ENCODE assay signal across 24 cellular contexts in the genomic region with DNA sequence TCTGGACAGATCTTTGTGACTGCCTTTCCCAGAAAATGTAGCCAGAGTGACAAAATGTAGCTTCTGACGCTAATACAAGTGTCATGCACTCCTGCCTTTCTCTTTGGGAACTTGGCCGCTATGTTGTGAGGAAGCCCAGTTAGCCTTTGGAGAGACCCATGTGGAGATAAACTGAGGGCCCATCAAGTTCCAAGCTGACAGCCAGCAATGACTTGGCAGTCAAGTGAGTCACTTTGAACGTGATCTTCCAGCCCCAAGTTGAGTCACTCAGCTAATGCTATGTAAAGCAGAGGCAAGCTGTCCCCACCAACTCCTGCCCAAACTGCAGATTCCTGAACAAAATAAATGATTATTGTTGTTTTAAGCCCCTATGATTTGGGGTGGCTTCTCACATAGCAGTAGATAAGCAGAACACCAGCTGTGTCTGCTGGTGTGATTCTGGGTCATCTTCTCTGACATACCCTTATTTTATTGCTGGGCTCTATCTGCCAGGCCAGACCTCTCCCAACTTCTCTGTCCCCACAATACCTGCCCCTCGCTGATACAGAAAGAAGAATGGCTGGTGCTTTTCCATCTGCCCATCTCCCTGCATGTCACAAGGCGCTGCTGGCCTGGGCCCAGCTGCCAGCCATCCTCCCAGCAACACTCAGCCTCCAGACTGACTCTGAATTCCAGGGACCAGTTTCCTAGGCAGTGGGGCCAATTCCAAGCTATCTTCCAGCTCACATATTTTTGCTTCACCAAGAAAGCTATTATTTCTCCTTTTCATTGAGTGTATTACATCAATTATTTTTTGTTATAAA.
DNase-seq lines count a peak whose midpoint lies in the region; ATAC-seq, FAIRE-seq and TF ChIP-seq lines count a peak whose summit lies in the region.
"Had no signal": no experiment of that assay in that cellular context is flagged by ENCODE, and none has a peak within 500 bp of the region (broad histone marks: within the 10 kb centered on the region; RNA-seq: fewer than 3 reads in every experiment).

No MANE protein-coding gene starts in this region.

- H3K4me2 ChIP-seq in K562 (ENCODE audit: insufficient read depth, low read length): no peak overlapping the region
- H3K4me2 ChIP-seq: KMS-11, SK-N-SH had no signal

- no peaks in the 10 kb centered on the region for H3K9me1 ChIP-seq in K562 (ENCODE audit: control insufficient read depth, insufficient read depth, low read length)

- H3K4me3 ChIP-seq in left ventricle myocardium inferior: no peak overlapping the region
- no peak overlapping the region for H3K4me3 ChIP-seq in K562
- H3K4me3 ChIP-seq in Peyer's patch: no peak overlapping the region
- no peak overlapping the region for H3K4me3 ChIP-seq in body of pancreas
- H3K4me3 ChIP-seq: ascending aorta, HAP-1, prostate gland, thoracic aorta, vagina had no signal

- H4K20me1 ChIP-seq in K562 (replicated peaks; ENCODE audit: control insufficient read depth, insufficient read depth, low read length): no peaks in the 10 kb centered on the region

- H3K27ac ChIP-seq in left ventricle myocardium inferior (replicated peaks): no peak overlapping the region
- no peak overlapping the region for H3K27ac ChIP-seq in K562 (ENCODE audit: extremely low read depth, low read depth, low read length)
- no peak overlapping the region for H3K27ac ChIP-seq in Peyer's patch
- no peak overlapping the region for H3K27ac ChIP-seq in body of pancreas
- H3K27ac ChIP-seq: ascending aorta, KMS-11, prostate gland, RWPE1, thoracic aorta, vagina had no signal

- CTCF ChIA-PET in K562 (lab: Yijun Ruan, JAX; ENCODE audit: low intra/inter-chr PET ratio): no interaction called here

- BruUV-seq in K562 (replicated peaks; lab: Mats Ljungman, UMichigan): no TSS peak

- POLR2A ChIA-PET in K562 (lab: Yijun Ruan, JAX): interaction anchor here (0.5 to 1.7 kb wide), 3 partner anchors 12 to 1434 kb away, joined by 3 to 4 read pairs (median 4); no protein-coding TSS in a partner anchor

- TF ChIP-seq POLR2A in K562 (conservative IDR thresholded peaks at IDR 0.05): no peak
- no peak for TF ChIP-seq POLR2A in Peyer's patch (IDR thresholded peaks at IDR 0.05)
- TF ChIP-seq POLR2A in body of pancreas (IDR thresholded peaks at IDR 0.05): no peak

- H3K9me3 ChIP-seq in left ventricle myocardium inferior (replicated peaks) (no peaks in the 10 kb centered on the region), K562 (replicated peaks; ENCODE audit: control insufficient read depth, insufficient read depth, low read depth, low read length) (no peaks in the 10 kb centered on the region), Peyer's patch (no peaks in the 10 kb centered on the region), body of pancreas (no peaks in the 10 kb centered on the region)
- H3K9me3 ChIP-seq: ascending aorta, HAP-1, prostate gland, SK-N-SH, thoracic aorta, vagina had no signal

- H3K36me3 ChIP-seq in left ventricle myocardium inferior (no peaks in the 10 kb centered on the region), K562 (ENCODE audit: control insufficient read depth, insufficient read depth, low read length) (no peaks in the 10 kb centered on the region), Peyer's patch (no peaks in the 10 kb centered on the region), body of pancreas (replicated peaks in 1 of 2; ENCODE audit: insufficient read depth in 1 of 2, low read depth in 2 of 2) (no peaks in the 10 kb centered on the region)
- H3K36me3 ChIP-seq: ascending aorta, HAP-1, prostate gland, thoracic aorta, vagina had no signal

- no peak for TF ChIP-seq EP300 in K562 (IDR thresholded peaks at IDR 0.05; ENCODE audit: low read length)

- in situ Hi-C loops in K562 (cut with MboI): loop anchor here (5.0 to 25.0 kb wide), 2 partner anchors 325 to 950 kb away; no protein-coding TSS in a partner anchor

- intact Hi-C loops in Right ventricle myocardium inferior (cut with DNase I): no loop called here
- intact Hi-C loops in left ventricle myocardium inferior (cut with micrococcal nuclease): no loop called here
- intact Hi-C loops in K562 (cut with micrococcal nuclease): no loop called here
- intact Hi-C loops in body of pancreas (cut with DNase I): no loop called here

- no peak for FAIRE-seq in K562 (lab: Jason Lieb, UNC)
- FAIRE-seq: G401.6 had no signal

- TF ChIP-seq CTCF in left ventricle myocardium inferior (IDR thresholded peaks at IDR 0.05; ENCODE audit: borderline replicate concordance) (no peak), K562 (IDR thresholded peaks at IDR 0.05 in 2 of 3, conservative IDR thresholded peaks at IDR 0.05 in 1 of 3; ENCODE audit: insufficient read depth in 2 of 3, low read depth in 1 of 3, low read length in 3 of 3) (no peak), Peyer's patch (IDR thresholded peaks at IDR 0.05) (no peak), omental fat pad (IDR thresholded peaks at IDR 0.05) (no peak), body of pancreas (IDR thresholded peaks at IDR 0.05) (no peak)

- H3K9ac ChIP-seq in K562 (ENCODE audit: insufficient read depth in 1 of 2, low read depth in 2 of 2, low read length in 2 of 2): no peak overlapping the region
- H3K9ac ChIP-seq: KMS-11, SK-N-SH had no signal

- no peak for DNase-seq in Right ventricle myocardium inferior (ENCODE audit: missing footprints)
- no peak for DNase-seq in left ventricle myocardium inferior
- DNase-seq in K562 (ENCODE audit: extremely low read depth in 1 of 4, low spot score in 3 of 4): peak in 1 of 4 experiments; percentile 32
- DNase-seq in globus pallidus (ENCODE audit: low spot score): peak; percentile 24
- DNase-seq in stromal cell of bone marrow (ENCODE audit: low read depth): peak; percentile 7
- no peak for DNase-seq in Peyer's patch
- DNase-seq in omental fat pad (ENCODE audit: low spot score): no peak
- DNase-seq in body of pancreas: no peak
- DNase-seq: activated effector memory CD4-positive, alpha-beta T cell treated with Interleukin-2 at 50 U/mL for 16 hours; CD4-positive, alpha-beta memory T cell; kidney glomerular epithelial cell; NCI-H1436; NCI-H774; SK-N-SH; stimulated activated naive CD4-positive, alpha-beta T cell treated with Interleukin-2 at 50 U/mL for 16 hours; T-helper 17 cell had no signal

- no peak overlapping the region for H2AFZ ChIP-seq in K562 (ENCODE audit: low read depth, low read length)

- no peaks in the 10 kb centered on the region for H3K79me2 ChIP-seq in K562 (ENCODE audit: control insufficient read depth, insufficient read depth, low read length)

- peak; percentile 35 for ATAC-seq in Right ventricle myocardium inferior
- ATAC-seq in K562: no peak
- ATAC-seq in omental fat pad (ENCODE audit: low FRiP score): no peak
- no peak for ATAC-seq in body of pancreas
- ATAC-seq: T-helper 17 cell had no signal

- TF ChIP-seq RAD21 in K562 (CRISPR knock-in tag; conservative IDR thresholded peaks at IDR 0.05 in 1 of 2, IDR thresholded peaks at IDR 0.05 in 1 of 2): no peak

- WGBS in K562 (ENCODE audit: insufficient coverage, low coverage, missing lambda C conversion rate): 2% methylated on average over 5 of the region's 5 CpGs
- 80 to 83% methylated on average over 5 of the region's 5 CpGs for WGBS in body of pancreas, 2 donors

- peaks cover 8% of the 10 kb centered on the region for H3K4me1 ChIP-seq in left ventricle myocardium inferior
- H3K4me1 ChIP-seq in K562 (replicated peaks in 1 of 2; ENCODE audit: control insufficient read depth in 2 of 2, insufficient read depth in 2 of 2, low read length in 2 of 2): peaks cover 0 to 6% of the 10 kb centered on the region in 2 experiments; a peak in 2 of 5 replicates
- H3K4me1 ChIP-seq in Peyer's patch: no peaks in the 10 kb centered on the region
- peaks cover 5% of the 10 kb centered on the region for H3K4me1 ChIP-seq in body of pancreas
- H3K4me1 ChIP-seq: ascending aorta, HAP-1, prostate gland, vagina had no signal

- H3K27me3 ChIP-seq in left ventricle myocardium inferior (ENCODE audit: low read depth) (peaks cover 75% of the 10 kb centered on the region), K562 (ENCODE audit: control insufficient read depth in 2 of 2, insufficient read depth in 2 of 2, low read length in 2 of 2) (peaks cover 0 to 24% of the 10 kb centered on the region in 2 experiments; a peak in 3 of 5 replicates), Peyer's patch (no peaks in the 10 kb centered on the region), body of pancreas (no peaks in the 10 kb centered on the region)
- H3K27me3 ChIP-seq: ascending aorta, vagina had no signal

TF ChIP-seq in K562, 482 proteins besides CTCF, POLR2A, EP300 and RAD21 (continues in another document):
- TF ChIP-seq ZNF263 (CRISPR knock-in tag; IDR thresholded peaks at IDR 0.05; ENCODE audit: borderline replicate concordance) (no peak), JUND (IDR thresholded peaks at IDR 0.05; ENCODE audit: borderline replicate concordance, low read depth, low read length) (peak; percentile 63; the same call in 1 of the 2 replicates), JUND (tag; IDR thresholded peaks at IDR 0.05; ENCODE audit: borderline replicate concordance, low read depth, low read length) (peak; percentile 59; the same call in 2 of the 3 replicates), ZNF23 (CRISPR knock-in tag; IDR thresholded peaks at IDR 0.05) (no peak), PML (IDR thresholded peaks at IDR 0.05; ENCODE audit: low read length) (no peak), CBFA2T2 (conservative IDR thresholded peaks at IDR 0.05) (peak; percentile 35; the same call in 1 of the 2 replicates), ARID1B (IDR thresholded peaks at IDR 0.05) (peak; percentile 43), FIP1L1 (IDR thresholded peaks at IDR 0.05; ENCODE audit: low read depth, low read length, poor library complexity, severe bottlenecking) (no peak)
- TF ChIP-seq, protein P1, sequence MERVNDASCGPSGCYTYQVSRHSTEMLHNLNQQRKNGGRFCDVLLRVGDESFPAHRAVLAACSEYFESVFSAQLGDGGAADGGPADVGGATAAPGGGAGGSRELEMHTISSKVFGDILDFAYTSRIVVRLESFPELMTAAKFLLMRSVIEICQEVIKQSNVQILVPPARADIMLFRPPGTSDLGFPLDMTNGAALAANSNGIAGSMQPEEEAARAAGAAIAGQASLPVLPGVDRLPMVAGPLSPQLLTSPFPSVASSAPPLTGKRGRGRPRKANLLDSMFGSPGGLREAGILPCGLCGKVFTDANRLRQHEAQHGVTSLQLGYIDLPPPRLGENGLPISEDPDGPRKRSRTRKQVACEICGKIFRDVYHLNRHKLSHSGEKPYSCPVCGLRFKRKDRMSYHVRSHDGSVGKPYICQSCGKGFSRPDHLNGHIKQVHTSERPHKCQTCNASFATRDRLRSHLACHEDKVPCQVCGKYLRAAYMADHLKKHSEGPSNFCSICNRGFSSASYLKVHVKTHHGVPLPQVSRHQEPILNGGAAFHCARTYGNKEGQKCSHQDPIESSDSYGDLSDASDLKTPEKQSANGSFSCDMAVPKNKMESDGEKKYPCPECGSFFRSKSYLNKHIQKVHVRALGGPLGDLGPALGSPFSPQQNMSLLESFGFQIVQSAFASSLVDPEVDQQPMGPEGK (CRISPR knock-in tag; IDR thresholded peaks at IDR 0.05; ENCODE audit: borderline replicate concordance): no peak

Comparison
In these comparisons a context has a peak if more than half of its experiments do, and no peak if none do; other contexts are left out.
1. DNase-seq: peak in globus pallidus (single experiment) and stromal cell of bone marrow (single experiment); none in Right ventricle myocardium inferior (single experiment), left ventricle myocardium inferior (single experiment), Peyer's patch (0 of 3), omental fat pad (single experiment) and body of pancreas (0 of 4).